ENCODE assay signal across 8 cellular contexts in genomic region chr2:157480182-157480961, GRCh38. TPM values are rescaled to one million over a fixed set of nuclear protein-coding genes. Genes with fewer than 3 reads are reported as not detected.
DNase-seq lines count a peak whose midpoint lies in the region; ATAC-seq and TF ChIP-seq lines count a peak whose summit lies in the region.

No MANE protein-coding gene starts in this region.

- no peak for TF ChIP-seq POLR2A in body of pancreas (IDR thresholded peaks at IDR 0.05)

- no peaks in the 10 kb centered on the region for H3K36me3 ChIP-seq in body of pancreas (replicated peaks in 1 of 2; ENCODE audit: insufficient read depth in 1 of 2, low read depth in 2 of 2)
- no peaks in the 10 kb centered on the region for H3K36me3 ChIP-seq in neuronal stem cell (replicated peaks in 1 of 2; ENCODE audit: control insufficient read depth in 2 of 2, insufficient read depth in 2 of 2, low read length in 2 of 2)

- ATAC-seq in GM19351 (IDR thresholded peaks at IDR 0.05; ENCODE audit: unreplicated experiment): peak; percentile 81
- ATAC-seq in HG03432 (IDR thresholded peaks at IDR 0.05; ENCODE audit: unreplicated experiment): peak; percentile 86
- peak; percentile 92 for ATAC-seq in body of pancreas

- H2BK12ac ChIP-seq in neuronal stem cell (ENCODE audit: low read length): no peak overlapping the region

- H3K79me1 ChIP-seq in neuronal stem cell (ENCODE audit: low read depth, low read length): no peaks in the 10 kb centered on the region

- no peak overlapping the region for H4K91ac ChIP-seq in neuronal stem cell (ENCODE audit: low read depth, low read length, poor library complexity)

- H3K4me1 ChIP-seq in body of pancreas (peaks cover 11% of the 10 kb centered on the region), neuronal stem cell (ENCODE audit: control insufficient read depth in 2 of 2, insufficient read depth in 1 of 2, low read depth in 1 of 2, low read length in 2 of 2) (no peaks in the 10 kb centered on the region)

- no peak overlapping the region for H2AFZ ChIP-seq in neuronal stem cell (ENCODE audit: low read length)

- H3K4me2 ChIP-seq in neuronal stem cell (ENCODE audit: insufficient read depth, low read length, poor library complexity, severe bottlenecking): no peak overlapping the region

- no peak overlapping the region for H3K18ac ChIP-seq in neuronal stem cell (ENCODE audit: low read length)

- H3K27ac ChIP-seq in body of pancreas: peak overlapping the region; percentile 4 to 48 (median 21)
- H3K27ac ChIP-seq in neuronal stem cell (replicated peaks; ENCODE audit: low read length): no peak overlapping the region

- no peak overlapping the region for H3K4ac ChIP-seq in neuronal stem cell (ENCODE audit: low read length)

- no peak overlapping the region for H2BK5ac ChIP-seq in neuronal stem cell (ENCODE audit: low read length)

- no peak overlapping the region for H2BK15ac ChIP-seq in neuronal stem cell (ENCODE audit: low read length)

- no peak overlapping the region for H3K23ac ChIP-seq in neuronal stem cell (ENCODE audit: low read depth, low read length, poor library complexity)

- no peak overlapping the region for H4K8ac ChIP-seq in neuronal stem cell (ENCODE audit: low read depth, low read length)

- no peak overlapping the region for H3K9ac ChIP-seq in neuronal stem cell (ENCODE audit: low read depth, low read length, poor library complexity)

- intact Hi-C loops in body of pancreas (cut with DNase I): no loop called here

- H3K27me3 ChIP-seq in body of pancreas (no peaks in the 10 kb centered on the region), neuronal stem cell (ENCODE audit: control insufficient read depth in 3 of 3, insufficient read depth in 3 of 3, low read depth in 1 of 3, low read length in 3 of 3) (no peaks in the 10 kb centered on the region)

- H3K14ac ChIP-seq in neuronal stem cell (ENCODE audit: low read length): no peak overlapping the region

- H2BK120ac ChIP-seq in neuronal stem cell (ENCODE audit: low read depth, low read length): no peak overlapping the region

- WGBS in body of pancreas, 2 donors: 70 to 81% methylated on average over 3 of the region's 3 CpGs
- WGBS in neuronal stem cell (ENCODE audit: extremely low coverage in 2 of 2, insufficient read length in 2 of 2, insufficient replicate concordance in 1 of 2), 2 donors: no CpG with 5 or more reads among the region's 3 CpGs

- no peak for TF ChIP-seq CTCF in AG09319 (IDR thresholded peaks at IDR 0.05; ENCODE audit: low read depth, low read length)
- no peak for TF ChIP-seq CTCF in body of pancreas (IDR thresholded peaks at IDR 0.05)

- H3K9me3 ChIP-seq in body of pancreas (no peaks in the 10 kb centered on the region), neuronal stem cell (replicated peaks in 1 of 2; ENCODE audit: control insufficient read depth in 2 of 2, insufficient read depth in 1 of 2, low read depth in 1 of 2, low read length in 2 of 2) (no peaks in the 10 kb centered on the region)

- DNase-seq in AG09319 (ENCODE audit: extremely low read depth, low read depth): peak; percentile 31
- DNase-seq in body of pancreas: peak; percentile 62 to 88 (median 80)
- DNase-seq in skeletal muscle cell (ENCODE audit: low read depth): peak; percentile 62
- DNase-seq in DMS79 treated with DMSO at 0.1 percent for 48 hours (lab: John Stamatoyannopoulos, UW): no peak
- DNase-seq in NCI-H345 (lab: John Stamatoyannopoulos, UW): no peak
- no peak for DNase-seq in neuronal stem cell (ENCODE audit: low spot score)

- H2AK5ac ChIP-seq in neuronal stem cell (ENCODE audit: low read depth, low read length): no peak overlapping the region

- H3K4me3 ChIP-seq in body of pancreas: no peak overlapping the region
- no peak overlapping the region for H3K4me3 ChIP-seq in skeletal muscle cell (ENCODE audit: low read depth, low read length)
- no peak overlapping the region for H3K4me3 ChIP-seq in neuronal stem cell (ENCODE audit: low read length in 2 of 2)

RNA-seq across cellular contexts. Expression of gene CYTIP, which starts 36.5 kb away (rescaled TPM):
- total RNA-seq in body of pancreas: 10 to 100 TPM in 1 of 2 donors, 1 to 10 TPM in 1; 5.6 to 10.6 TPM
- polyA plus RNA-seq in neuronal stem cell (2013, experiment 1 of 2): 0.03 TPM
- not detected for polyA plus RNA-seq in neuronal stem cell (2013, experiment 2 of 2)

Comparison
In these comparisons a context has a peak if more than half of its experiments do, and no peak if none do; other contexts are left out.
1. DNase-seq: peak in AG09319 (single experiment), body of pancreas (4 of 4) and skeletal muscle cell (single experiment); none in DMS79 treated with DMSO at 0.1 percent for 48 hours (single experiment), NCI-H345 (single experiment) and neuronal stem cell (single experiment).
2. Peak in every context shown above with its lines, with median percentiles within 50 percentile points of each other: ATAC-seq.